ENCODE assay signal across 8 cellular contexts in genomic region chr10:63292847-63293246, GRCh38.
DNase-seq lines count a peak whose midpoint lies in the region; ATAC-seq and TF ChIP-seq lines count a peak whose summit lies in the region.
"Not testable (repeated sequence)": the region's sequence is repeated elsewhere in the genome, so short reads cannot be mapped to it uniquely, and the experiment has no call there.

No MANE protein-coding gene starts in this region.

- not testable (repeated sequence) for H3K9me2 ChIP-seq in GM23338 (ENCODE audit: insufficient read depth); PC-3 (replicated peaks; ENCODE audit: low read length)

- intact Hi-C loops in CD8-positive, alpha-beta T cell (cut with DNase I, micrococcal nuclease); PC-3 (cut with micrococcal nuclease): not testable (repeated sequence)

- H3K27ac ChIP-seq in 22Rv1 (peak overlapping the region; percentile 20; the same call in 1 of the 2 replicates), GM23338 (ENCODE audit: low read depth) (0 out of 2 replicates have a peak overlapping the region, but pooled peaks have one; percentile 22)
- H3K27ac ChIP-seq in CD8-positive, alpha-beta T cell (ENCODE audit: low read depth, low read length); PC-3 (ENCODE audit: low read length); endodermal cell (ENCODE audit: low read depth, low read length): not testable (repeated sequence)

- H3K9me3 Mint-ChIP-seq in CD8-positive, alpha-beta T cell; GM23338; endodermal cell; mesothelial cell of epicardium; osteocyte (ENCODE audit: unreplicated experiment): not testable (repeated sequence)

- peak overlapping the region; percentile 41 for H3K27ac Mint-ChIP-seq in CD8-positive, alpha-beta T cell
- not testable (repeated sequence) for H3K27ac Mint-ChIP-seq in GM23338
- H3K27ac Mint-ChIP-seq in endodermal cell (peak overlapping the region; percentile 9), mesothelial cell of epicardium (peak overlapping the region; percentile 30), osteocyte (ENCODE audit: unreplicated experiment) (peak overlapping the region; percentile 12)

- H3K79me2 ChIP-seq in GM23338 (replicated peaks; ENCODE audit: insufficient read depth): peaks cover 62% of the 10 kb centered on the region
- H3K79me2 ChIP-seq in PC-3 (ENCODE audit: low read length): not testable (repeated sequence)

- not testable (repeated sequence) for H3K4me2 ChIP-seq in GM23338; PC-3 (ENCODE audit: low read length)

- not testable (repeated sequence) for H3K4me3 ChIP-seq in CD8-positive, alpha-beta T cell (ENCODE audit: low read depth, low read length); GM23338; PC-3 (ENCODE audit: low read length); endodermal cell (ENCODE audit: low read length)

- not testable (repeated sequence) for H4K20me1 ChIP-seq in GM23338 (replicated peaks; ENCODE audit: insufficient read depth); PC-3 (ENCODE audit: low read length)

- not testable (repeated sequence) for H3K36me3 Mint-ChIP-seq in CD8-positive, alpha-beta T cell; GM23338 (ENCODE audit: low read depth); endodermal cell (ENCODE audit: low read depth); mesothelial cell of epicardium; osteocyte (ENCODE audit: unreplicated experiment)

- not testable (repeated sequence) for H3K9ac ChIP-seq in PC-3 (ENCODE audit: low read length); endodermal cell (ENCODE audit: extremely low read depth, low read length, poor library complexity, severe bottlenecking)

- H3K9me3 ChIP-seq in CD8-positive, alpha-beta T cell (ENCODE audit: low read length); PC-3 (ENCODE audit: low read length); endodermal cell (ENCODE audit: control insufficient read depth, low read length): not testable (repeated sequence)

- H3K36me3 ChIP-seq in CD8-positive, alpha-beta T cell (ENCODE audit: insufficient read depth, low read length); GM23338 (ENCODE audit: insufficient read depth); PC-3 (ENCODE audit: low read depth, low read length); endodermal cell (ENCODE audit: control insufficient read depth, insufficient read depth, low read length): not testable (repeated sequence)

- H3K4me3 Mint-ChIP-seq in CD8-positive, alpha-beta T cell; GM23338; endodermal cell; mesothelial cell of epicardium; osteocyte (ENCODE audit: unreplicated experiment): not testable (repeated sequence)

- not testable (repeated sequence) for H3K27me3 ChIP-seq in CD8-positive, alpha-beta T cell (ENCODE audit: insufficient read depth, low read length); GM23338 (ENCODE audit: insufficient read depth); PC-3 (ENCODE audit: low read length); endodermal cell (ENCODE audit: control insufficient read depth, insufficient read depth, low read length, poor library complexity, severe bottlenecking)

- not testable (repeated sequence) for H3K4me1 Mint-ChIP-seq in CD8-positive, alpha-beta T cell (ENCODE audit: low read depth); GM23338; mesothelial cell of epicardium; osteocyte (ENCODE audit: unreplicated experiment)
- peaks cover 15% of the 10 kb centered on the region for H3K4me1 Mint-ChIP-seq in endodermal cell

- not testable (repeated sequence) for H3K27me3 Mint-ChIP-seq in CD8-positive, alpha-beta T cell (ENCODE audit: low read depth); GM23338 (ENCODE audit: insufficient read depth, low read depth, poor library complexity); endodermal cell (ENCODE audit: insufficient read depth); mesothelial cell of epicardium (ENCODE audit: low read depth); osteocyte (ENCODE audit: unreplicated experiment)

- not testable (repeated sequence) for BruUV-seq in PC-3 (replicated peaks; lab: Mats Ljungman, UMichigan)

- not testable (repeated sequence) for H3F3A ChIP-seq in GM23338 (replicated peaks; ENCODE audit: low read depth); PC-3 (ENCODE audit: low read length, unreplicated experiment)

- CTCF ChIA-PET in CD8-positive, alpha-beta T cell (lab: Charles Lee); PC-3 (lab: Charles Lee): not testable (repeated sequence)

- ATAC-seq in CD8-positive, alpha-beta T cell; GM23338: not testable (repeated sequence)
- peak; percentile 23 for ATAC-seq in PC-3
- ATAC-seq in left lobe of liver: peak; percentile 28

- not testable (repeated sequence) for H3K4me1 ChIP-seq in CD8-positive, alpha-beta T cell (ENCODE audit: insufficient read depth, low read length); GM23338 (ENCODE audit: insufficient read depth); PC-3 (ENCODE audit: insufficient read depth, low read length); endodermal cell (ENCODE audit: control insufficient read depth, insufficient read depth, low read length)

- TF ChIP-seq CTCF in 22Rv1 (IDR thresholded peaks at IDR 0.05); CD8-positive, alpha-beta T cell (IDR thresholded peaks at IDR 0.05); GM23338 (conservative IDR thresholded peaks at IDR 0.05; ENCODE audit: low read depth in 2 of 2); PC-3 (conservative IDR thresholded peaks at IDR 0.05; ENCODE audit: low read depth, low read length); endodermal cell (conservative IDR thresholded peaks at IDR 0.05); mesothelial cell of epicardium (IDR thresholded peaks at IDR 0.05; ENCODE audit: unreplicated experiment); osteocyte (IDR thresholded peaks at IDR 0.05): not testable (repeated sequence)

- POLR2A ChIA-PET in CD8-positive, alpha-beta T cell (lab: Charles Lee); PC-3 (lab: Charles Lee; ENCODE audit: unreplicated experiment): not testable (repeated sequence)

- H2AFZ ChIP-seq in GM23338; PC-3 (ENCODE audit: low read length): not testable (repeated sequence)

- DNase-seq in CD8-positive, alpha-beta T cell; GM23338 (ENCODE audit: low spot score); PC-3; endodermal cell; left lobe of liver (ENCODE audit: low spot score); mesothelial cell of epicardium (ENCODE audit: low spot score in 2 of 2, unreplicated experiment in 2 of 2); osteocyte (ENCODE audit: extremely low spot score, unreplicated experiment): not testable (repeated sequence)

- 90 to 100% methylated on average over 1 to 4 of the region's 4 CpGs for WGBS in endodermal cell (ENCODE audit: insufficient coverage in 1 of 2, insufficient read length in 1 of 2), 2 experiments
